ENCODE assay signal across 9 cellular contexts in genomic region chr6:161748535-161749386, GRCh38.
DNase-seq lines count a peak whose midpoint lies in the region; ATAC-seq and TF ChIP-seq lines count a peak whose summit lies in the region.
"Had no signal": no experiment of that assay in that cellular context is flagged by ENCODE, and none has a peak within 500 bp of the region (broad histone marks: within the 10 kb centered on the region; RNA-seq: fewer than 3 reads in every experiment).

No MANE protein-coding gene starts in this region.

- H3K9me3 ChIP-seq in vagina: no peaks in the 10 kb centered on the region

- H3K4me1 ChIP-seq in vagina: no peaks in the 10 kb centered on the region

- no peak overlapping the region for H3K27ac ChIP-seq in vagina

- DNase-seq in D341Med (ENCODE audit: low spot score): peak; percentile 68
- no peak for DNase-seq in HFF-Myc (ENCODE audit: extremely low read depth, low read depth)
- DNase-seq in UCSD-AML1 (lab: John Stamatoyannopoulos, UW; ENCODE audit: unreplicated experiment): peak; percentile 52
- DNase-seq in iPS DF 19.7 (ENCODE audit: low read depth, low spot score): peak; percentile 56
- DNase-seq in stimulated activated CD8-positive, alpha-beta memory T cell treated with anti-CD3 and anti-CD28 coated beads, Interleukin-4, amount 100 ng/mL, for 24 hours (ENCODE audit: low read depth): peak; percentile 0
- no peak for DNase-seq in vagina (ENCODE audit: extremely low spot score in 2 of 2)

- no peaks in the 10 kb centered on the region for H3K27me3 ChIP-seq in vagina

- H3K36me3 ChIP-seq in vagina: no peaks in the 10 kb centered on the region

- TF ChIP-seq CTCF in HFF-Myc (IDR thresholded peaks at IDR 0.05; ENCODE audit: low read depth, low read length, missing control alignments) (peak; percentile 20), vagina (IDR thresholded peaks at IDR 0.05) (no peak)

- ATAC-seq in GM19324 (IDR thresholded peaks at IDR 0.05; ENCODE audit: low FRiP score, unreplicated experiment): no peak
- no peak for ATAC-seq in GM19035 (IDR thresholded peaks at IDR 0.05; ENCODE audit: unreplicated experiment)
- ATAC-seq: stimulated activated effector memory CD8-positive, alpha-beta T cell treated with anti-CD3 and anti-CD28 coated beads, Interleukin-12 subunit alpha, Interleukin-12 subunit beta, amount 100 ng/mL, for 72 hours had no signal

- H3K4me3 ChIP-seq in HFF-Myc (replicated peaks; ENCODE audit: low read depth, low read length) (no peak overlapping the region), vagina (no peak overlapping the region)

- no peak for TF ChIP-seq POLR2A in vagina (IDR thresholded peaks at IDR 0.05)

- intact Hi-C loops in vagina (cut with DNase I): no loop called here

Comparison
In these comparisons a context has a peak if more than half of its experiments do, and no peak if none do; other contexts are left out.
1. DNase-seq: peak in D341Med (single experiment), UCSD-AML1 (single experiment), iPS DF 19.7 (single experiment) and stimulated activated CD8-positive, alpha-beta memory T cell treated with anti-CD3 and anti-CD28 coated beads, Interleukin-4, amount 100 ng/mL, for 24 hours (single experiment); none in HFF-Myc (single experiment) and vagina (0 of 2).